ENCODE assay signal across 1 cellular context in the genomic region with DNA sequence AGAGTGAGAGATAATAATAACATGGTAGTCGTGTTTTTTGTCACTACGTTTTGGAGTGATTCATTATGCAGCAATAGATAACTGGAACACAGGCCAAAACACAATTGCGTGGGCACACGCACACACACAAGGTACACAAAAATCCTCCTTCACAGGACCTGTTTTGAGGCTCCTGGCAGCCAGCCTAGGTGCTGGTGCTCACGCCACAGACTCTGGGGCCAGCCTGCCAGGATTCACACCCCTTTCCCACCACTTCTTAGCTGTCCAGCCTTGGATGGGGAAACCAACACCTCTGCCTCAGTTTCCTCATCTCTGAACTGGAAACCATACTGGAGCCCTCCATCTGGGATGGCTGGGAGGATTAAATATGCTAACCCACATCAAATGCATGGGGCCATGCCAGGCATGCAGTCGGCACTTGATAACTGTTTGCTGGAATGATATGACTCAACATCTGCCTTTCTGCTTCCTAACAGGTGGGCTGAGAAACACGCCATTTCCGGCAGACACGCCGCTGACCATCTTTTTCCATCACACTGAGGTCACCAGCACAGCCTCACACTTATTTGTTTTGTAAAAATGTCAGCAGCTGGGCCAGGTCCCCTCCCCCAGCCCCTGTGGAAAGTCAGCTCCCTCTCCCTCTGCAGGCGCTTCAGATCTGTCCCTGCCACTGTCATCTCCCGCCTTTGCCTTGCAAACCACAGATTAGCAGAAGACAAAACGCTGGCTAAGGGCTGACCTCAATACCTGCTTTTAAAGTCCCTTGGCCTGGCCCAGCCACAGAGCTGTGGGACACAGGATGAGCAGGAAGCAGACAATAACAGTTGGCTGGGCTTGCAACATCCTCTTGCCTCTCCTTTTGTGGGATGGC.
TF ChIP-seq lines count a peak whose summit lies in the region.

No MANE protein-coding gene starts in this region.

TF ChIP-seq in K562, 482 proteins besides CTCF, POLR2A, EP300 and RAD21 (continued from another document and continues in another):
- peak; percentile 57; the same call in 1 of the 2 replicates for TF ChIP-seq SMARCE1 (IDR thresholded peaks at IDR 0.05)
- no peak for TF ChIP-seq ZBTB17 (CRISPR knock-in tag; IDR thresholded peaks at IDR 0.05)
- peak; percentile 73 for TF ChIP-seq EGR1 (conservative IDR thresholded peaks at IDR 0.05)
- TF ChIP-seq FOXJ2 (tag; IDR thresholded peaks at IDR 0.05), result no peak
- TF ChIP-seq ZNF75A (CRISPR knock-in tag; IDR thresholded peaks at IDR 0.05), result no peak
- no peak for TF ChIP-seq SAFB (IDR thresholded peaks at IDR 0.05; ENCODE audit: borderline replicate concordance, low read depth, low read length)
- TF ChIP-seq, protein P1, sequence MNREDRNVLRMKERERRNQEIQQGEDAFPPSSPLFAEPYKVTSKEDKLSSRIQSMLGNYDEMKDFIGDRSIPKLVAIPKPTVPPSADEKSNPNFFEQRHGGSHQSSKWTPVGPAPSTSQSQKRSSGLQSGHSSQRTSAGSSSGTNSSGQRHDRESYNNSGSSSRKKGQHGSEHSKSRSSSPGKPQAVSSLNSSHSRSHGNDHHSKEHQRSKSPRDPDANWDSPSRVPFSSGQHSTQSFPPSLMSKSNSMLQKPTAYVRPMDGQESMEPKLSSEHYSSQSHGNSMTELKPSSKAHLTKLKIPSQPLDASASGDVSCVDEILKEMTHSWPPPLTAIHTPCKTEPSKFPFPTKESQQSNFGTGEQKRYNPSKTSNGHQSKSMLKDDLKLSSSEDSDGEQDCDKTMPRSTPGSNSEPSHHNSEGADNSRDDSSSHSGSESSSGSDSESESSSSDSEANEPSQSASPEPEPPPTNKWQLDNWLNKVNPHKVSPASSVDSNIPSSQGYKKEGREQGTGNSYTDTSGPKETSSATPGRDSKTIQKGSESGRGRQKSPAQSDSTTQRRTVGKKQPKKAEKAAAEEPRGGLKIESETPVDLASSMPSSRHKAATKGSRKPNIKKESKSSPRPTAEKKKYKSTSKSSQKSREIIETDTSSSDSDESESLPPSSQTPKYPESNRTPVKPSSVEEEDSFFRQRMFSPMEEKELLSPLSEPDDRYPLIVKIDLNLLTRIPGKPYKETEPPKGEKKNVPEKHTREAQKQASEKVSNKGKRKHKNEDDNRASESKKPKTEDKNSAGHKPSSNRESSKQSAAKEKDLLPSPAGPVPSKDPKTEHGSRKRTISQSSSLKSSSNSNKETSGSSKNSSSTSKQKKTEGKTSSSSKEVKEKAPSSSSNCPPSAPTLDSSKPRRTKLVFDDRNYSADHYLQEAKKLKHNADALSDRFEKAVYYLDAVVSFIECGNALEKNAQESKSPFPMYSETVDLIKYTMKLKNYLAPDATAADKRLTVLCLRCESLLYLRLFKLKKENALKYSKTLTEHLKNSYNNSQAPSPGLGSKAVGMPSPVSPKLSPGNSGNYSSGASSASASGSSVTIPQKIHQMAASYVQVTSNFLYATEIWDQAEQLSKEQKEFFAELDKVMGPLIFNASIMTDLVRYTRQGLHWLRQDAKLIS (CRISPR knock-in tag; IDR thresholded peaks at IDR 0.05), result no peak
- no peak for TF ChIP-seq TCF7L2 (IDR thresholded peaks at IDR 0.05; ENCODE audit: low read depth, low read length)
- TF ChIP-seq ATF2 (CRISPR knock-in tag; IDR thresholded peaks at IDR 0.05), result peak; percentile 60; the same call in 1 of the 2 replicates
- no peak for TF ChIP-seq CSDE1 (IDR thresholded peaks at IDR 0.05)
- no peak for TF ChIP-seq NCOA6 (IDR thresholded peaks at IDR 0.05)
- TF ChIP-seq ZNF175 (CRISPR knock-in tag; IDR thresholded peaks at IDR 0.05; ENCODE audit: low read depth), result no peak
- TF ChIP-seq HDAC2 (IDR thresholded peaks at IDR 0.05), result no peak
- no peak for TF ChIP-seq SMARCC2 (IDR thresholded peaks at IDR 0.05; ENCODE audit: low read depth)
- TF ChIP-seq, protein P2, sequence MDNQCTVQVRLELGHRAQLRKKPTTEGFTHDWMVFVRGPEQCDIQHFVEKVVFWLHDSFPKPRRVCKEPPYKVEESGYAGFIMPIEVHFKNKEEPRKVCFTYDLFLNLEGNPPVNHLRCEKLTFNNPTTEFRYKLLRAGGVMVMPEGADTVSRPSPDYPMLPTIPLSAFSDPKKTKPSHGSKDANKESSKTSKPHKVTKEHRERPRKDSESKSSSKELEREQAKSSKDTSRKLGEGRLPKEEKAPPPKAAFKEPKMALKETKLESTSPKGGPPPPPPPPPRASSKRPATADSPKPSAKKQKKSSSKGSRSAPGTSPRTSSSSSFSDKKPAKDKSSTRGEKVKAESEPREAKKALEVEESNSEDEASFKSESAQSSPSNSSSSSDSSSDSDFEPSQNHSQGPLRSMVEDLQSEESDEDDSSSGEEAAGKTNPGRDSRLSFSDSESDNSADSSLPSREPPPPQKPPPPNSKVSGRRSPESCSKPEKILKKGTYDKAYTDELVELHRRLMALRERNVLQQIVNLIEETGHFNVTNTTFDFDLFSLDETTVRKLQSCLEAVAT (IDR thresholded peaks at IDR 0.05), result no peak
- no peak for TF ChIP-seq HOMEZ (CRISPR knock-in tag; IDR thresholded peaks at IDR 0.05)
- no peak for TF ChIP-seq ESRRB (CRISPR knock-in tag; IDR thresholded peaks at IDR 0.05; ENCODE audit: borderline replicate concordance)
- no peak for TF ChIP-seq SMARCB1 (IDR thresholded peaks at IDR 0.05; ENCODE audit: insufficient read length, low read depth)
- no peak for TF ChIP-seq ZFP36 (IDR thresholded peaks at IDR 0.05; ENCODE audit: low read depth, low read length, partially characterized antibody)
- TF ChIP-seq BRF1 (IDR thresholded peaks at IDR 0.05; ENCODE audit: borderline replicate concordance, extremely low read depth, insufficient read length), result no peak
- TF ChIP-seq MED1 (CRISPR knock-in tag; IDR thresholded peaks at IDR 0.05; ENCODE audit: borderline replicate concordance), result no peak
- no peak for TF ChIP-seq PRMT5 (CRISPR knock-in tag; IDR thresholded peaks at IDR 0.05)
- TF ChIP-seq NFRKB (IDR thresholded peaks at IDR 0.05; ENCODE audit: low read depth), result no peak
- peak in 1 of 2 experiments; percentile 68; a peak in 1 of 4 replicates for TF ChIP-seq ZNF318 (IDR thresholded peaks at IDR 0.05; ENCODE audit: borderline replicate concordance in 1 of 2, low read depth in 1 of 2)
- TF ChIP-seq HCFC1 (IDR thresholded peaks at IDR 0.05; ENCODE audit: low read depth, low read length), result no peak
- no peak for TF ChIP-seq E2F5 (CRISPR knock-in tag; IDR thresholded peaks at IDR 0.05)
- no peak for TF ChIP-seq BCL6 (CRISPR knock-in tag; IDR thresholded peaks at IDR 0.05)
- TF ChIP-seq ZNF449 (CRISPR knock-in tag; IDR thresholded peaks at IDR 0.05), result no peak
- TF ChIP-seq ZNF57 (CRISPR knock-in tag; IDR thresholded peaks at IDR 0.05), result no peak
- TF ChIP-seq ARNT (IDR thresholded peaks at IDR 0.05), result no peak
- no peak for TF ChIP-seq PHB2 (IDR thresholded peaks at IDR 0.05; ENCODE audit: low read depth)
- TF ChIP-seq, protein P3, sequence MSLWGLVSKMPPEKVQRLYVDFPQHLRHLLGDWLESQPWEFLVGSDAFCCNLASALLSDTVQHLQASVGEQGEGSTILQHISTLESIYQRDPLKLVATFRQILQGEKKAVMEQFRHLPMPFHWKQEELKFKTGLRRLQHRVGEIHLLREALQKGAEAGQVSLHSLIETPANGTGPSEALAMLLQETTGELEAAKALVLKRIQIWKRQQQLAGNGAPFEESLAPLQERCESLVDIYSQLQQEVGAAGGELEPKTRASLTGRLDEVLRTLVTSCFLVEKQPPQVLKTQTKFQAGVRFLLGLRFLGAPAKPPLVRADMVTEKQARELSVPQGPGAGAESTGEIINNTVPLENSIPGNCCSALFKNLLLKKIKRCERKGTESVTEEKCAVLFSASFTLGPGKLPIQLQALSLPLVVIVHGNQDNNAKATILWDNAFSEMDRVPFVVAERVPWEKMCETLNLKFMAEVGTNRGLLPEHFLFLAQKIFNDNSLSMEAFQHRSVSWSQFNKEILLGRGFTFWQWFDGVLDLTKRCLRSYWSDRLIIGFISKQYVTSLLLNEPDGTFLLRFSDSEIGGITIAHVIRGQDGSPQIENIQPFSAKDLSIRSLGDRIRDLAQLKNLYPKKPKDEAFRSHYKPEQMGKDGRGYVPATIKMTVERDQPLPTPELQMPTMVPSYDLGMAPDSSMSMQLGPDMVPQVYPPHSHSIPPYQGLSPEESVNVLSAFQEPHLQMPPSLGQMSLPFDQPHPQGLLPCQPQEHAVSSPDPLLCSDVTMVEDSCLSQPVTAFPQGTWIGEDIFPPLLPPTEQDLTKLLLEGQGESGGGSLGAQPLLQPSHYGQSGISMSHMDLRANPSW (CRISPR knock-in tag; IDR thresholded peaks at IDR 0.05), result no peak
- no peak for TF ChIP-seq ARID2 (IDR thresholded peaks at IDR 0.05)
- no peak for TF ChIP-seq SRSF7 (optimal IDR thresholded peaks at IDR 0.05; ENCODE audit: low read depth, low read length)
